ENCODE assay signal across 8 cellular contexts in genomic region chr7:106367018-106367420, GRCh38.
DNase-seq lines count a peak whose midpoint lies in the region; ATAC-seq and TF ChIP-seq lines count a peak whose summit lies in the region.

No MANE protein-coding gene starts in this region.

- DNase-seq in BJ (ENCODE audit: low read depth): no peak
- DNase-seq in H7: peak; percentile 41
- peak; percentile 3 for DNase-seq in SKM-1 treated with dmso at 0.1 percent for 144 hours (lab: John Stamatoyannopoulos, UW; ENCODE audit: unreplicated experiment)
- DNase-seq in iPS DF 4.7 (ENCODE audit: extremely low read depth, low spot score): peak; percentile 22
- no peak for DNase-seq in midbrain (lab: John Stamatoyannopoulos, UW)
- DNase-seq in coronary artery (ENCODE audit: low spot score): no peak
- no peak for DNase-seq in NCI-H226

- POLR2A ChIA-PET in BJ (lab: Charles Lee): no interaction called here

- no peak overlapping the region for H3K27ac ChIP-seq in coronary artery

- H3K36me3 ChIP-seq in BJ (ENCODE audit: control insufficient read depth, insufficient read depth, low read length): no peaks in the 10 kb centered on the region
- no peaks in the 10 kb centered on the region for H3K36me3 ChIP-seq in H7 (replicated peaks; ENCODE audit: control insufficient read depth, insufficient read depth, low read length)

- ATAC-seq in HG03378 (IDR thresholded peaks at IDR 0.05; ENCODE audit: unreplicated experiment): no peak

- H3K4me3 ChIP-seq in BJ (ENCODE audit: low read depth, low read length) (no peak overlapping the region), H7 (ENCODE audit: insufficient read depth, low read depth, low read length) (no peak overlapping the region), coronary artery (no peak overlapping the region)

- CTCF ChIA-PET in BJ (lab: Yijun Ruan, JAX): interaction anchor here (0.7 to 2.6 kb wide), 6 partner anchors 9 to 366 kb away, joined by 3 to 12 read pairs (median 3); no protein-coding TSS in a partner anchor

- H3K27me3 ChIP-seq in BJ (ENCODE audit: control insufficient read depth, insufficient read depth, low read length) (no peaks in the 10 kb centered on the region), H7 (ENCODE audit: control insufficient read depth, insufficient read depth, low read length) (no peaks in the 10 kb centered on the region)

- TF ChIP-seq CTCF in BJ (IDR thresholded peaks at IDR 0.05; ENCODE audit: insufficient read depth, low read depth, low read length) (peak; percentile 36), coronary artery (IDR thresholded peaks at IDR 0.05) (no peak)

Comparison
In these comparisons a context has a peak if more than half of its experiments do, and no peak if none do; other contexts are left out.
1. DNase-seq: peak in H7 (single experiment), SKM-1 treated with dmso at 0.1 percent for 144 hours (single experiment) and iPS DF 4.7 (single experiment); none in BJ (single experiment), midbrain (single experiment), coronary artery (single experiment) and NCI-H226 (single experiment).